Comparison of ENCODE assay signal across 30 cellular contexts in genomic region chr18:23172981-23173380, GRCh38.
"Had no signal": no experiment of that assay in that cellular context is flagged by ENCODE, and none has a peak within 500 bp of the region (broad histone marks: within the 10 kb centered on the region; RNA-seq: fewer than 3 reads in every experiment).

No MANE protein-coding gene starts in this region.

- H3K27me3 ChIP-seq: brain microvascular endothelial cell, cardiac muscle cell, Peyer's patch had no signal

- DNase-seq: activated CD4-positive, alpha-beta T cell treated with anti-CD3 and anti-CD28 coated beads, Interleukin-2, amount 10 ng/mL, durations not matched to agents 24 days and 14 days; activated CD4-positive, alpha-beta T cell treated with anti-CD3 and anti-CD28 coated beads, Interleukin-2, amount 50 U/mL, for 4 hours; activated CD8-positive, alpha-beta T cell treated with anti-CD3 and anti-CD28 coated beads for 36 hours; activated naive CD4-positive, alpha-beta T cell; activated naive CD4-positive, alpha-beta T cell treated with anti-CD3 and anti-CD28 coated beads, Interleukin-2, amount 50 U/mL, for 16 hours; activated naive CD8-positive, alpha-beta T cell treated with anti-CD3 and anti-CD28 coated beads for 36 hours; activated T-cell treated with anti-CD3 and anti-CD28 coated beads, Interleukin-2, amount 50 U/mL, for 1 hour; activated T-cell treated with anti-CD3 and anti-CD28 coated beads, Interleukin-2, amount 50 U/mL, for 72 hours; amniotic stem cell; aorta; brain microvascular endothelial cell; NCI-H1105; NCI-H1417 treated with DMSO at 0.1 percent for 48 hours; NCI-H187 treated with DMSO at 0.1 percent for 48 hours; NCI-H2081; NCI-H345; NCI-H524 treated with DMSO at 0.1 percent for 48 hours; NCI-H748 treated with DMSO at 0.1 percent for 48 hours; NK-92 treated with Interleukin-12 subunit alpha and Interleukin-12 subunit beta, amount 100 ng/mL, for 24 hours; PC-3; Peyer's patch; RPMI8226; SIG-M5; T-cell; T-helper 17 cell; T-helper 9 cell; WERI-Rb-1 had no signal

- ATAC-seq: activated CD8-positive, alpha-beta T cell treated with anti-CD3 and anti-CD28 coated beads for 36 hours; activated T-cell treated with anti-CD3 and anti-CD28 coated beads, Interleukin-2, amount 50 U/mL, for 72 hours; activated T-helper 17 cell treated with anti-CD3 and anti-CD28 coated beads, Interleukin-2, amount 50 U/mL, for 72 hours; PC-3; SK-N-SH treated with all-trans-retinoic acid at 6 μM for 48 hours; T-cell; T-helper 17 cell had no signal

- H3K4me3 ChIP-seq: cardiac muscle cell, Peyer's patch had no signal

- H3K9me3 ChIP-seq: Peyer's patch had no signal

- H3K4me1 ChIP-seq: Peyer's patch had no signal

- H3K27ac ChIP-seq: brain microvascular endothelial cell, cardiac muscle cell, Peyer's patch, WERI-Rb-1 had no signal

- H3K36me3 ChIP-seq: brain microvascular endothelial cell, cardiac muscle cell, Peyer's patch, WERI-Rb-1 had no signal
